Comparison of ENCODE assay signal across 22 cellular contexts in the genomic region with DNA sequence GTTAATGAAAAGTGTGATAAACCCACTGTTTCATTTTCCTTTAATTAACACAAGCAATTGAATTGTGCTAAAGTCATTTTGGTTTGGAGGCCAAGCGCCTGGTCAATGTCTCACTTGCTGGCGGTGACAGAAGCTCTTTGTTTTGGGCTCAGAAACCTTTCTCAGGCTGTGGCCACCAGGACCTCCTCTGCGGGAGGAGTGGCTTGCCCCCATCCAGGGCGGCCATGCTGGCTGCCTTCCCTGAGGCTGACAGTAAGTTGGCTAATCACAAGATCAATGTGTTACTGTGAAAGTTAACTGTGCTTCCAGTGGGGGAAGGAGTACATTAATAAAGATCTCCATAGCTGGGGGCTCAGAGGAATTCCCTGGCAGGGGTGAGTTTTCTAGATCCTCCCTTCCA.
"Had no signal": no experiment of that assay in that cellular context is flagged by ENCODE, and none has a peak within 500 bp of the region (broad histone marks: within the 10 kb centered on the region; RNA-seq: fewer than 3 reads in every experiment).

No MANE protein-coding gene starts in this region.

- H3K27me3 ChIP-seq: ovary, right lobe of liver, suprapubic skin, transverse colon, upper lobe of right lung, uterus had no signal

- H3K36me3 ChIP-seq: ovary, right lobe of liver, suprapubic skin, transverse colon, upper lobe of right lung, uterus had no signal

- H3K4me1 ChIP-seq: right lobe of liver, suprapubic skin, transverse colon, upper lobe of right lung, uterus had no signal

- H3K9me3 ChIP-seq: ovary, right lobe of liver, suprapubic skin, transverse colon, upper lobe of right lung, uterus had no signal

- H3K4me3 Mint-ChIP-seq: effector memory CD8-positive, alpha-beta T cell; naive thymus-derived CD4-positive, alpha-beta T cell; nephron progenitor cell; stimulated activated naive CD8-positive, alpha-beta T cell treated with anti-CD3 and anti-CD28 coated beads, Interleukin-15, amount 100 ng/mL, for 72 hours had no signal

- H3K36me3 Mint-ChIP-seq: naive thymus-derived CD4-positive, alpha-beta T cell had no signal

- H3K4me3 ChIP-seq: ovary, right lobe of liver, suprapubic skin, transverse colon, upper lobe of right lung, uterus had no signal

- ATAC-seq: effector memory CD8-positive, alpha-beta T cell; left lobe of liver; naive thymus-derived CD4-positive, alpha-beta T cell; right lobe of liver; stimulated activated naive CD8-positive, alpha-beta T cell treated with anti-CD3 and anti-CD28 coated beads, Interleukin-15, amount 100 ng/mL, for 72 hours; upper lobe of right lung had no signal

- H3K27ac ChIP-seq: ovary, right lobe of liver, suprapubic skin, transverse colon, upper lobe of right lung, uterus had no signal

- H3K27ac Mint-ChIP-seq: effector memory CD8-positive, alpha-beta T cell; naive thymus-derived CD4-positive, alpha-beta T cell; nephron progenitor cell; progenitor cell of endocrine pancreas had no signal

- H3K4me1 Mint-ChIP-seq: stimulated activated naive CD8-positive, alpha-beta T cell treated with anti-CD3 and anti-CD28 coated beads, Interleukin-15, amount 100 ng/mL, for 72 hours had no signal

- DNase-seq: cortex of kidney; effector memory CD8-positive, alpha-beta T cell; mesendoderm; midbrain; naive thymus-derived CD4-positive, alpha-beta T cell; nephron progenitor cell; occipital lobe; ovary; right lobe of liver; small intestine; stimulated activated CD4-positive, alpha-beta T cell treated with anti-CD3 and anti-CD28 coated beads, Interleukin-12 subunit alpha, Interleukin-12 subunit beta, amount 100 ng/mL, for 4 hours; stimulated activated CD4-positive, alpha-beta T cell treated with anti-CD3 and anti-CD28 coated beads, Interleukin-1b, Interleukin-23, amount 100 ng/mL, for 48 hours; stimulated activated CD4-positive, alpha-beta T cell treated with anti-CD3 and anti-CD28 coated beads, Interleukin-4, amount 100 ng/mL, for 1 hour; stimulated activated CD8-positive, alpha-beta memory T cell treated with anti-CD3 and anti-CD28 coated beads, Interleukin-4, amount 100 ng/mL, for 48 hours; stimulated activated naive CD4-positive, alpha-beta T cell; stimulated activated naive CD8-positive, alpha-beta T cell treated with anti-CD3 and anti-CD28 coated beads, Interleukin-15, amount 100 ng/mL, for 72 hours; transverse colon; upper lobe of right lung; uterus had no signal
